Comparison of ENCODE assay signal across 8 cellular contexts in genomic region chr18:55587341-55588000, GRCh38. TPM values are rescaled to one million over a fixed set of nuclear protein-coding genes. Genes with fewer than 3 reads are reported as not detected.
DNase-seq lines count a peak whose midpoint lies in the region; ATAC-seq and TF ChIP-seq lines count a peak whose summit lies in the region.

No MANE protein-coding gene starts in this region.

- no peak for ATAC-seq in GM18858 (IDR thresholded peaks at IDR 0.05; ENCODE audit: unreplicated experiment)
- ATAC-seq in HG03135 (IDR thresholded peaks at IDR 0.05; ENCODE audit: unreplicated experiment), result no peak

- H3K4me3 ChIP-seq in AG10803 (ENCODE audit: low read length), result peak overlapping the region; percentile 67
- peak overlapping the region; percentile 68 for H3K4me3 ChIP-seq in HFF-Myc (replicated peaks; ENCODE audit: low read depth, low read length)
- H3K4me3 ChIP-seq in dorsolateral prefrontal cortex, result peak overlapping the region; percentile 50 to 86 (median 72)
- H3K4me3 ChIP-seq in tibial artery, result peak overlapping the region; percentile 70 to 85

- no peaks in the 10 kb centered on the region for H3K27me3 ChIP-seq in dorsolateral prefrontal cortex
- no peaks in the 10 kb centered on the region for H3K27me3 ChIP-seq in tibial artery

- peaks cover 0 to 14% (median 3%) of the 10 kb centered on the region in 4 donors for H3K4me1 ChIP-seq in tibial artery

- peak; percentile 40 for DNase-seq in AG10803 (ENCODE audit: low read depth)
- peak; percentile 32 for DNase-seq in HFF-Myc (ENCODE audit: extremely low read depth, low read depth)
- peak; percentile 53 for DNase-seq in RPMI7951 (ENCODE audit: low read depth)
- DNase-seq in dorsolateral prefrontal cortex, result no peak
- DNase-seq in medulla oblongata (ENCODE audit: extremely low spot score), result peak; percentile 56
- peak in 1 of 2 donors; percentile 71 for DNase-seq in tibial artery

- no peaks in the 10 kb centered on the region for H3K36me3 ChIP-seq in tibial artery

- intact Hi-C loops in dorsolateral prefrontal cortex (cut with DNase I) (loop anchor here (5.0 to 10.0 kb wide), 5 partner anchors 185 to 353 kb away; no protein-coding TSS in a partner anchor), tibial artery (cut with DNase I; ENCODE audit: low total_unique reads) (loop anchor here (5.0 kb wide), 3 partner anchors 180 to 345 kb away; no protein-coding TSS in a partner anchor)

- no peak for TF ChIP-seq CTCF in AG10803 (conservative IDR thresholded peaks at IDR 0.05; ENCODE audit: low read length)
- TF ChIP-seq CTCF in HFF-Myc (IDR thresholded peaks at IDR 0.05; ENCODE audit: low read depth, low read length, missing control alignments), result no peak
- no peak for TF ChIP-seq CTCF in dorsolateral prefrontal cortex (IDR thresholded peaks at IDR 0.05 in 54 of 56, conservative IDR thresholded peaks at IDR 0.05 in 2 of 56; ENCODE audit: low read depth in 1 of 56, partially characterized antibody in 56 of 56)
- TF ChIP-seq CTCF in tibial artery (IDR thresholded peaks at IDR 0.05), result no peak

- peak overlapping the region; percentile 80 to 99 (median 96) for H3K27ac ChIP-seq in dorsolateral prefrontal cortex
- peak overlapping the region; percentile 76 to 80 for H3K27ac ChIP-seq in tibial artery

- no peaks in the 10 kb centered on the region for H3K9me3 ChIP-seq in tibial artery

RNA-seq across cellular contexts. Expression of gene TCF4, which starts 0.5 kb away (rescaled TPM):
- total RNA-seq in RPMI7951 (2014; rRNA removed; shearing (Covaris generic)), result 66.5 and 89.8 TPM in 2 replicates
- 100 to 1,000 TPM; 194 to 363 (median 265) TPM for total RNA-seq in dorsolateral prefrontal cortex

Comparison
In these comparisons a context has a peak if more than half of its experiments do, and no peak if none do; other contexts are left out.
1. DNase-seq: peak in AG10803 (single experiment), HFF-Myc (single experiment), RPMI7951 (single experiment) and medulla oblongata (single experiment); none in dorsolateral prefrontal cortex (0 of 10).
2. Peak in every context shown above with its lines, with median percentiles within 50 percentile points of each other: H3K4me3 ChIP-seq.